10 cellular contexts compared by ENCODE assay signal in genomic region chr1:206581571-206581981, GRCh38. TPM values are rescaled to one million over a fixed set of nuclear protein-coding genes. Genes with fewer than 3 reads are reported as not detected.
DNase-seq lines count a peak whose midpoint lies in the region; ATAC-seq and TF ChIP-seq lines count a peak whose summit lies in the region.
"Had no signal": no experiment of that assay in that cellular context is flagged by ENCODE, and none has a peak within 500 bp of the region (broad histone marks: within the 10 kb centered on the region; RNA-seq: fewer than 3 reads in every experiment).

No MANE protein-coding gene starts in this region.

- no peak for TF ChIP-seq POLR2A in ovary (IDR thresholded peaks at IDR 0.05)
- TF ChIP-seq POLR2A in esophagus muscularis mucosa (IDR thresholded peaks at IDR 0.05; ENCODE audit: low read depth): no peak

- H3K4me1 ChIP-seq in ovary (ENCODE audit: insufficient read depth) (no peaks in the 10 kb centered on the region), esophagus muscularis mucosa (peaks cover 0 to 18% (median 16%) of the 10 kb centered on the region in 4 donors)

- peak; percentile 64 for ATAC-seq in effector memory CD8-positive, alpha-beta T cell (replicated peaks)
- no peak for ATAC-seq in HG03039 (IDR thresholded peaks at IDR 0.05; ENCODE audit: unreplicated experiment)

- TF ChIP-seq CTCF in ovary (IDR thresholded peaks at IDR 0.05) (no peak), esophagus muscularis mucosa (IDR thresholded peaks at IDR 0.05) (no peak)

- H3K36me3 ChIP-seq in ovary (no peaks in the 10 kb centered on the region), esophagus muscularis mucosa (peaks cover 0 to 44% (median 23%) of the 10 kb centered on the region in 4 donors)

- peaks cover 82% of the 10 kb centered on the region for H3K36me3 Mint-ChIP-seq in effector memory CD8-positive, alpha-beta T cell (ENCODE audit: insufficient read depth)

- H3K4me3 ChIP-seq in ovary: no peak overlapping the region
- no peak overlapping the region for H3K4me3 ChIP-seq in esophagus muscularis mucosa
- H3K4me3 ChIP-seq: suprapubic skin had no signal

- TF ChIP-seq EP300 in ovary (IDR thresholded peaks at IDR 0.05): no peak
- TF ChIP-seq EP300 in esophagus muscularis mucosa (IDR thresholded peaks at IDR 0.05): no peak

- peak overlapping the region; percentile 98 to 100 for H3K27ac Mint-ChIP-seq in effector memory CD8-positive, alpha-beta T cell

- DNase-seq in NCI-H69 (lab: John Stamatoyannopoulos, UW) (peak; percentile 45), D341Med (ENCODE audit: low spot score) (no peak), ovary (no peak), esophagus muscularis mucosa (ENCODE audit: extremely low spot score) (no peak)
- peak; percentile 72 to 77 for DNase-seq in activated CD8-positive, alpha-beta memory T cell treated with anti-CD3 and anti-CD28 coated beads for 4 hours (ENCODE audit: low read depth in 2 of 2)
- peak; percentile 71 to 75 (median 72) for DNase-seq in effector memory CD8-positive, alpha-beta T cell
- DNase-seq in stimulated activated CD8-positive, alpha-beta memory T cell treated with anti-CD3 and anti-CD28 coated beads, Interleukin-7, amount 100 ng/mL, for 1 hour (ENCODE audit: low read depth in 2 of 2): peak; percentile 51 to 63

- intact Hi-C loops in ovary (cut with DNase I) (loop anchor here in 3 of 4 donors (5.0 kb wide), 2 partner anchors 39 to 89 kb away; no protein-coding TSS in a partner anchor), esophagus muscularis mucosa (cut with DNase I) (no loop called here)

- H3K4me1 Mint-ChIP-seq in effector memory CD8-positive, alpha-beta T cell (ENCODE audit: low read depth in 2 of 2): peaks cover 70 to 73% of the 10 kb centered on the region in 2 donors

- H3K27me3 Mint-ChIP-seq in effector memory CD8-positive, alpha-beta T cell: no peaks in the 10 kb centered on the region

- peak overlapping the region; percentile 79 to 93 for H3K4me3 Mint-ChIP-seq in effector memory CD8-positive, alpha-beta T cell
- H3K4me3 Mint-ChIP-seq: neural crest cell had no signal

- WGBS in ovary, 3 donors: 39 to 56% (median 44%) methylated on average over 10 of the region's 10 CpGs
- WGBS in esophagus muscularis mucosa: 70% methylated on average over 10 of the region's 10 CpGs

- no peaks in the 10 kb centered on the region for H3K9me3 Mint-ChIP-seq in effector memory CD8-positive, alpha-beta T cell
- H3K9me3 Mint-ChIP-seq: neural crest cell had no signal

- no peaks in the 10 kb centered on the region for H3K27me3 ChIP-seq in ovary
- no peaks in the 10 kb centered on the region for H3K27me3 ChIP-seq in esophagus muscularis mucosa
- H3K27me3 ChIP-seq: suprapubic skin had no signal

- H3K9me3 ChIP-seq in ovary (no peaks in the 10 kb centered on the region), esophagus muscularis mucosa (no peaks in the 10 kb centered on the region)
- H3K9me3 ChIP-seq: suprapubic skin had no signal

- H3K27ac ChIP-seq in ovary (no peak overlapping the region), esophagus muscularis mucosa (replicated peaks in 1 of 4) (no peak overlapping the region)

RNA-seq across cellular contexts. Expression of gene EIF2D, which starts 30.7 kb away (rescaled TPM):
- total RNA-seq in ovary (10 to 100 TPM; 46.4 to 72.8 (median 53.5) TPM), esophagus muscularis mucosa (10 to 100 TPM; 40.3 to 50.0 (median 47.9) TPM)
- polyA plus RNA-seq in ovary: 10 to 100 TPM; 63.4 to 90.0 TPM

RNA-seq across cellular contexts. Expression of gene DYRK3, which starts 53.8 kb away (rescaled TPM):
- total RNA-seq in ovary (10 to 100 TPM in 4 of 7 donors, 1 to 10 TPM in 3; 5.5 to 15.0 (median 10.1) TPM), esophagus muscularis mucosa (10 to 100 TPM in 2 of 4 donors, 1 to 10 TPM in 2; 5.6 to 14.7 (median 9.0) TPM)
- 10 to 100 TPM in 1 of 2 donors, 1 to 10 TPM in 1; 5.6 to 16.2 TPM for polyA plus RNA-seq in ovary

Comparison
In these comparisons a context has a peak if more than half of its experiments do, and no peak if none do; other contexts are left out.
1. DNase-seq: peak in NCI-H69 (single experiment), activated CD8-positive, alpha-beta memory T cell treated with anti-CD3 and anti-CD28 coated beads for 4 hours (2 of 2), effector memory CD8-positive, alpha-beta T cell (3 of 3) and stimulated activated CD8-positive, alpha-beta memory T cell treated with anti-CD3 and anti-CD28 coated beads, Interleukin-7, amount 100 ng/mL, for 1 hour (2 of 2); none in D341Med (single experiment), ovary (0 of 5) and esophagus muscularis mucosa (single experiment).